17 cellular contexts compared by ENCODE assay signal in the genomic region with DNA sequence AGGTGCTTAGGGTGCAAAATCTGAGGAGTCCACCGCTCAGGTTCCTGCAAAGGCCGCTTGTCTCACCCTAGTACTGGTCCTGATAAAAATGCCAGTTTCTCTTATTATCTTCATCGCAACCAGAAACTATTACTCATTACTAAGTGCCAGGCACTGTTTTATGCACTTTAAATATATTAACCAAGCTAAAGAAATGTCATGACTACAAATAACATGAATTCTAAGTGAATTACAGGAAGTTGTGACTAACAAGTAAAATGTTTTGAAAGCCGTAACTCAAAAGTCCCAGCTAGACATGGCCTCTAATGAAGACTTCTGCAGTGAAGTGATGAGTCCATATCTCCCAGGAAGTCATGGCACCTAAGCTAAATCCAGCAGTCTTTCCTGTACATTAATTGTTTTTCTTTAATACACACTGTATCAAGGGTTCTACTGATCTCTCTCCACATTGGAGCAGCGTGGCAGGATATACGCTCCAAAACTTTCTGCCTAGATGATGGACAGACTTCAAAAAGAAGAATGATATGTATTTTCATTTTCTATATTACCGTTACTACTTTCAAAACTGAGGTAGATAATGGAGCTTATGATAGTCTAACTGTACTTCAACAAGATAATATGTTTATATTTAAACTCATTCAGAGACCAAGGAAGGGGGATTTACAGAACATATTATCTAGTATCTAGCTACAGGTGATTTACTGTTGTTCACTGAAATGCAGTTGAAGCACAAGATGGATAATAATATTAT.
A peak's percentile ranks its signal among the peaks of the same experiment; 100 is the strongest.
DNase-seq lines count a peak whose midpoint lies in the region; ATAC-seq and TF ChIP-seq lines count a peak whose summit lies in the region.
"Had no signal": no experiment of that assay in that cellular context is flagged by ENCODE, and none has a peak within 500 bp of the region (broad histone marks: within the 10 kb centered on the region; RNA-seq: fewer than 3 reads in every experiment).

No MANE protein-coding gene starts in this region.

- no peaks in the 10 kb centered on the region for H4K20me1 ChIP-seq in GM23248 (ENCODE audit: insufficient read depth)
- no peaks in the 10 kb centered on the region for H4K20me1 ChIP-seq in smooth muscle cell (ENCODE audit: low read depth)

- H3K79me2 ChIP-seq in GM23248 (ENCODE audit: insufficient read depth) (no peaks in the 10 kb centered on the region), smooth muscle cell (ENCODE audit: low read depth) (no peaks in the 10 kb centered on the region)
- H3K79me2 ChIP-seq: parathyroid adenoma had no signal

- no peak overlapping the region for H3K9ac ChIP-seq in GM23248
- no peak overlapping the region for H3K9ac ChIP-seq in smooth muscle cell (ENCODE audit: low read depth)
- H3K9ac ChIP-seq: parathyroid adenoma had no signal

- in situ Hi-C loops in GM23248 (cut with MboI) = no loop called here
- in situ Hi-C loops in astrocyte of the spinal cord (cut with HindIII; ENCODE audit: low sequenced_read_pairs) = no loop called here

- no peak for TF ChIP-seq CTCF in astrocyte of the spinal cord (IDR thresholded peaks at IDR 0.05; ENCODE audit: low read depth, low read length)
- no peak for TF ChIP-seq CTCF in smooth muscle cell (IDR thresholded peaks at IDR 0.05; ENCODE audit: borderline replicate concordance, insufficient read depth, poor library complexity, severe bottlenecking)

- WGBS in GM23248 (ENCODE audit: low coverage in 1 of 2, low lambda C conversion rate in 2 of 2, missing lambda C conversion rate in 2 of 2), 2 experiments = 76 to 77% methylated on average over 7 of the region's 7 CpGs
- 87% methylated on average over 7 of the region's 7 CpGs for WGBS in smooth muscle cell (ENCODE audit: low lambda C conversion rate)

- no peaks in the 10 kb centered on the region for H3F3A ChIP-seq in GM23248 (ENCODE audit: insufficient read depth)
- H3F3A ChIP-seq in smooth muscle cell (ENCODE audit: low read depth) = no peaks in the 10 kb centered on the region

- H2AFZ ChIP-seq in GM23248 (no peak overlapping the region), smooth muscle cell (ENCODE audit: low read depth) (no peak overlapping the region)

- no peaks in the 10 kb centered on the region for H3K9me2 ChIP-seq in GM23248 (ENCODE audit: insufficient read depth)

- 0 out of 2 replicates have a peak, but pooled peaks cover 9% of the 10 kb centered on the region for H3K4me1 ChIP-seq in GM23248 (ENCODE audit: insufficient read depth)
- H3K4me1 ChIP-seq in smooth muscle cell (ENCODE audit: low read depth) = peaks cover 4% of the 10 kb centered on the region
- H3K4me1 ChIP-seq: parathyroid adenoma had no signal

- H3K27ac ChIP-seq in GM23248 (no peak overlapping the region), smooth muscle cell (ENCODE audit: low read depth) (no peak overlapping the region)
- H3K27ac ChIP-seq: epithelial cell of prostate, heart right ventricle, parathyroid adenoma, RWPE1 had no signal

- H3K36me3 ChIP-seq in GM23248 (ENCODE audit: low read depth) (no peaks in the 10 kb centered on the region), smooth muscle cell (ENCODE audit: low read depth) (no peaks in the 10 kb centered on the region)
- H3K36me3 ChIP-seq: heart right ventricle had no signal

- peak; percentile 16 for DNase-seq in Daoy (ENCODE audit: low read depth)
- DNase-seq in GM23248 = peak; percentile 39
- DNase-seq in astrocyte of the spinal cord (ENCODE audit: low read depth, low spot score) = peak; percentile 20
- peak; percentile 56 for DNase-seq in pulmonary artery endothelial cell (ENCODE audit: low read depth, low spot score)
- DNase-seq in NCI-H2171 treated with DMSO at 0.1 percent for 48 hours (lab: John Stamatoyannopoulos, UW) = no peak
- no peak for DNase-seq in smooth muscle cell (lab: John Stamatoyannopoulos, UW; ENCODE audit: unreplicated experiment)
- DNase-seq: activated B cell treated with CpG ODN at 0.5 μM for 24 hours; activated CD8-positive, alpha-beta memory T cell treated with anti-CD3 and anti-CD28 coated beads, Interleukin-2, amount 50 U/mL, for 4 hours; CD8-positive, alpha-beta memory T cell; heart right ventricle; left cardiac atrium; mucosa of descending colon; MV-4-11 had no signal

- no peak overlapping the region for H3K4me3 ChIP-seq in GM23248
- no peak overlapping the region for H3K4me3 ChIP-seq in astrocyte of the spinal cord (ENCODE audit: low read depth, low read length)
- H3K4me3 ChIP-seq in smooth muscle cell = no peak overlapping the region
- H3K4me3 ChIP-seq: mucosa of descending colon had no signal

- H3K27me3 ChIP-seq in GM23248 (replicated peaks; ENCODE audit: insufficient read depth) (no peaks in the 10 kb centered on the region; the same call in 1 of the 2 replicates), smooth muscle cell (ENCODE audit: low read depth) (no peaks in the 10 kb centered on the region)

- no peak overlapping the region for H3K4me2 ChIP-seq in GM23248 (ENCODE audit: unreplicated experiment)
- H3K4me2 ChIP-seq in smooth muscle cell = no peak overlapping the region

- H3K9me3 ChIP-seq in GM23248 (ENCODE audit: low read depth) (no peaks in the 10 kb centered on the region), smooth muscle cell (replicated peaks; ENCODE audit: low read depth) (no peaks in the 10 kb centered on the region)
- H3K9me3 ChIP-seq: heart right ventricle, mucosa of descending colon had no signal

- no peak for ATAC-seq in HG03025 (IDR thresholded peaks at IDR 0.05; ENCODE audit: low FRiP score, unreplicated experiment)
- ATAC-seq: heart right ventricle, left cardiac atrium, mucosa of descending colon had no signal

Comparison
In these comparisons a context has a peak if more than half of its experiments do, and no peak if none do; other contexts are left out.
1. DNase-seq: peak in Daoy (single experiment), GM23248 (single experiment), astrocyte of the spinal cord (single experiment) and pulmonary artery endothelial cell (single experiment); none in NCI-H2171 treated with DMSO at 0.1 percent for 48 hours (single experiment) and smooth muscle cell (single experiment).